In genomic region chr2:162016080-162016479, GRCh38 we compare ENCODE assay signal across 19 cellular contexts.
"Had no signal": no experiment of that assay in that cellular context is flagged by ENCODE, and none has a peak within 500 bp of the region (broad histone marks: within the 10 kb centered on the region; RNA-seq: fewer than 3 reads in every experiment).

No MANE protein-coding gene starts in this region.

- H3K9me3 Mint-ChIP-seq: activated naive CD4-positive, alpha-beta T cell treated with anti-CD3 and anti-CD28 coated beads for 36 hours; neural progenitor cell; stimulated activated naive CD8-positive, alpha-beta T cell treated with anti-CD3 and anti-CD28 coated beads, Interleukin-15, Interleukin-2, amounts not matched to agents 100 ng/mL and 50 ng/mL, for 24 hours had no signal

- H3K36me3 ChIP-seq: adrenal gland, breast epithelium, neural progenitor cell, transverse colon, uterus had no signal

- H3K27me3 ChIP-seq: breast epithelium, heart left ventricle, neural progenitor cell, suprapubic skin, transverse colon, uterus had no signal

- ATAC-seq: heart left ventricle had no signal

- H3K4me1 ChIP-seq: adrenal gland, breast epithelium, uterus had no signal

- H3K36me3 Mint-ChIP-seq: neural progenitor cell had no signal

- DNase-seq: activated CD4-positive, alpha-beta T cell treated with anti-CD3 and anti-CD28 coated beads, Interleukin-2, amount 50 U/mL, for 1 hour; activated naive CD4-positive, alpha-beta T cell treated with anti-CD3 and anti-CD28 coated beads for 36 hours; activated T-cell treated with anti-CD3 and anti-CD28 coated beads for 4 hours; adrenal gland; cerebellar nuclear complex; cortex of kidney; heart left ventricle; kidney glomerular epithelial cell; left ventricle myocardium inferior; mammary epithelial cell; midbrain; stimulated activated CD4-positive, alpha-beta T cell treated with anti-CD3 and anti-CD28 coated beads, Interleukin-2, amount 100 ng/mL, for 24 hours; transverse colon; uterus had no signal

- H3K9me3 ChIP-seq: adrenal gland, breast epithelium, heart left ventricle, left ventricle myocardium inferior, suprapubic skin, transverse colon, uterus had no signal

- H3K4me3 ChIP-seq: adrenal gland, breast epithelium, heart left ventricle, left ventricle myocardium inferior, neural progenitor cell, suprapubic skin, transverse colon, uterus had no signal

- H3K9ac ChIP-seq: neural progenitor cell had no signal

- H3K27ac Mint-ChIP-seq: neural progenitor cell; progenitor cell of endocrine pancreas; stimulated activated naive CD8-positive, alpha-beta T cell treated with anti-CD3 and anti-CD28 coated beads, Interleukin-15, Interleukin-2, amounts not matched to agents 100 ng/mL and 50 ng/mL, for 24 hours had no signal

- H3K4me2 ChIP-seq: neural progenitor cell had no signal

- H3K4me3 Mint-ChIP-seq: activated naive CD4-positive, alpha-beta T cell treated with anti-CD3 and anti-CD28 coated beads for 36 hours; neural progenitor cell; stimulated activated naive CD8-positive, alpha-beta T cell treated with anti-CD3 and anti-CD28 coated beads, Interleukin-15, Interleukin-2, amounts not matched to agents 100 ng/mL and 50 ng/mL, for 24 hours had no signal

- H3K27ac ChIP-seq: adrenal gland, breast epithelium, heart left ventricle, left ventricle myocardium inferior, neural progenitor cell, suprapubic skin, transverse colon, uterus had no signal

- H3K27me3 Mint-ChIP-seq: stimulated activated naive CD8-positive, alpha-beta T cell treated with anti-CD3 and anti-CD28 coated beads, Interleukin-15, Interleukin-2, amounts not matched to agents 100 ng/mL and 50 ng/mL, for 24 hours had no signal

- H2AFZ ChIP-seq: neural progenitor cell had no signal
